ENCODE assay signal across 1 cellular context in the genomic region with DNA sequence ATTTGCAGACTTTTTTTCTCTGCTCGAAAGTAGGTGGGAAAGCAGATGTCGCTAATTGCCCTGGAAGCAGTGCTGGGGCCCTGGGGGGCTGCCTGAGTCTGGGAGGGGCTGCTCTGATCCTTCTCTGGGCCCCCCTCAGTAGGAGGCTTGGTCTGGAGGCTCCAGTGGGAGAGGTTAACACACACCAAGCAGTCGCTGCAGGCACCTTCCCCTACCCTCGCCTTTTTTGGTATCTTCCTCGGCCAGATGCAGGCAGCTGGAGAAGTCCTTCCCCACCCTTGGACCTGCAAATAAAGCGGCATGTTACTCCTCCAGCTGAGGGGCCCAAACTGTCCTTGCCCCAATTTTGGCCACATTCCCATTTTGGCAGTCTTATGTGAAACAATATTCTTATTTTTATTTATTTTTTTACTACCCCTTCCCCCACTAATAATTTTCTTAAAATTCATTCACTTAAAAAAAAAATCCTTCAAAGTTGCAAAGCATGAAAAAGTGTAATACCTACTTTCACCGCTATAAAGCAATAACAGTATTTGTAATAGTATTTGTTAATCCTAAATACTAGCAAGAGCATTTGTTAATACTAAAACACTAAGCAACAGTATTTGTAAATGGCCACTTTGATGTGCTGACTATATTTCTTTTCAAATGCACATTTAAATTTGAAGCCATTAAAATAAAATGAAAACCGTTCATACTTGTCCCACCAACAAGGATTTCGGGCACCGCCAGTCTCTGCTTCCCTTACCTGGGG.
TF ChIP-seq lines count a peak whose summit lies in the region.

No MANE protein-coding gene starts in this region.

TF ChIP-seq in H1, 55 proteins besides CTCF, POLR2A, EP300 and RAD21:
- TF ChIP-seq BCL11A (IDR thresholded peaks at IDR 0.05; ENCODE audit: low read depth in 2 of 2, low read length in 2 of 2) = no peak
- no peak for TF ChIP-seq SIRT6 (IDR thresholded peaks at IDR 0.05; ENCODE audit: low read length)
- no peak for TF ChIP-seq SIN3A (conservative IDR thresholded peaks at IDR 0.05 in 1 of 2, IDR thresholded peaks at IDR 0.05 in 1 of 2; ENCODE audit: low read depth in 1 of 2, low read length in 2 of 2)
- no peak for TF ChIP-seq POU5F1 (IDR thresholded peaks at IDR 0.05; ENCODE audit: low read depth, low read length)
- TF ChIP-seq KDM5A (IDR thresholded peaks at IDR 0.05; ENCODE audit: low read length) = no peak
- no peak for TF ChIP-seq RBBP5 (IDR thresholded peaks at IDR 0.05; ENCODE audit: borderline replicate concordance, low read depth, low read length)
- TF ChIP-seq EZH2 (IDR thresholded peaks at IDR 0.05; ENCODE audit: low read depth, low read length, severe bottlenecking) = no peak
- no peak for TF ChIP-seq SAP30 (IDR thresholded peaks at IDR 0.05; ENCODE audit: insufficient read depth, insufficient replicate concordance, low read length)
- TF ChIP-seq SP1 (IDR thresholded peaks at IDR 0.05; ENCODE audit: low read depth, low read length) = no peak
- TF ChIP-seq JUN (IDR thresholded peaks at IDR 0.05; ENCODE audit: low read depth, low read length) = no peak
- TF ChIP-seq EGR1 (IDR thresholded peaks at IDR 0.05; ENCODE audit: borderline replicate concordance, low read depth, low read length) = no peak
- TF ChIP-seq GABPA (IDR thresholded peaks at IDR 0.05; ENCODE audit: borderline replicate concordance, insufficient read depth, low read length) = no peak
- TF ChIP-seq RNF2 (IDR thresholded peaks at IDR 0.05; ENCODE audit: borderline replicate concordance, low read depth, low read length, missing control alignments, poor library complexity, severe bottlenecking) = no peak
- no peak for TF ChIP-seq CHD7 (IDR thresholded peaks at IDR 0.05; ENCODE audit: insufficient replicate concordance, low read length)
- no peak for TF ChIP-seq NANOG (IDR thresholded peaks at IDR 0.05; ENCODE audit: insufficient read depth, low read depth, low read length, poor library complexity, severe bottlenecking)
- TF ChIP-seq HDAC6 (IDR thresholded peaks at IDR 0.05; ENCODE audit: low read depth, low read length) = no peak
- no peak for TF ChIP-seq RXRA (IDR thresholded peaks at IDR 0.05; ENCODE audit: insufficient read depth, low read depth, low read length)
